ENCODE assay signal across 8 cellular contexts in genomic region chr19:4803736-4804695, GRCh38. TPM values are rescaled to one million over a fixed set of nuclear protein-coding genes. Genes with fewer than 3 reads are reported as not detected.
DNase-seq lines count a peak whose midpoint lies in the region; FAIRE-seq and TF ChIP-seq lines count a peak whose summit lies in the region.

No MANE protein-coding gene starts in this region.

- FAIRE-seq in RCC 7860 (lab: Jason Lieb, UNC): no peak

- H3K4me3 Mint-ChIP-seq in CD14-positive monocyte: no peak overlapping the region
- H3K4me3 Mint-ChIP-seq in progenitor cell of endocrine pancreas (ENCODE audit: low read depth): no peak overlapping the region

- POLR2A ChIA-PET in HEK293 (lab: Yijun Ruan, JAX): no interaction called here

- CTCF ChIA-PET in HEK293 (lab: Yijun Ruan, JAX): interaction anchor here (0.5 to 9.8 kb wide), 27 partner anchors 13 to 760 kb away, joined by 3 to 139 read pairs (median 4); partner anchors contain the start of genes DPP9 and FEM1A

- H3K36me3 ChIP-seq in HEK293 (ENCODE audit: control insufficient read depth in 2 of 2, insufficient read depth in 1 of 2, low read length in 2 of 2): no peaks in the 10 kb centered on the region

- H3K27me3 Mint-ChIP-seq in CD14-positive monocyte (ENCODE audit: low read depth in 3 of 3) (peaks cover 0 to 2% (median 1%) of the 10 kb centered on the region in 3 donors), progenitor cell of endocrine pancreas (no peaks in the 10 kb centered on the region)

- no peak overlapping the region for H3K4me3 ChIP-seq in HEK293 (ENCODE audit: low read depth, low read length)
- H3K4me3 ChIP-seq in foreskin fibroblast (ENCODE audit: low read depth in 1 of 2, low read length in 2 of 2): no peak overlapping the region

- no peak for DNase-seq in CD14-positive monocyte (ENCODE audit: low spot score)
- peak; percentile 20 for DNase-seq in RCC 7860 (ENCODE audit: low spot score)
- DNase-seq in activated T-cell treated with anti-CD3 and anti-CD28 coated beads, Interleukin-2, amount 50 U/mL, for 48 hours: peak; percentile 81 to 83
- DNase-seq in foreskin fibroblast: peak in 1 of 2 donors; percentile 62
- DNase-seq in progenitor cell of endocrine pancreas (ENCODE audit: low spot score, unreplicated experiment): peak; percentile 73
- DNase-seq in 8988T: no peak
- DNase-seq in ureter (ENCODE audit: low spot score): no peak

- no peaks in the 10 kb centered on the region for H3K9me3 ChIP-seq in HEK293 (ENCODE audit: control insufficient read depth, insufficient read depth, low read depth, low read length)

- peaks cover 0 to 3% of the 10 kb centered on the region in 2 donors for H3K36me3 Mint-ChIP-seq in CD14-positive monocyte
- H3K36me3 Mint-ChIP-seq in progenitor cell of endocrine pancreas (ENCODE audit: insufficient read depth): peaks cover 1% of the 10 kb centered on the region

- intact Hi-C loops in CD14-positive monocyte (cut with micrococcal nuclease): loop anchor here in 1 of 2 donors (10.0 kb wide), 2 partner anchors 161 to 221 kb away; partner anchors contain the start of gene KDM4B

- H3K9me3 Mint-ChIP-seq in CD14-positive monocyte: no peaks in the 10 kb centered on the region
- no peaks in the 10 kb centered on the region for H3K9me3 Mint-ChIP-seq in progenitor cell of endocrine pancreas (ENCODE audit: low read depth)

- no peak overlapping the region for H3K27ac ChIP-seq in HEK293 (ENCODE audit: extremely low read depth, low read depth, low read length)

- peak overlapping the region in 2 of 7 donors; percentile 8 to 60 for H3K27ac Mint-ChIP-seq in CD14-positive monocyte
- no peak overlapping the region for H3K27ac Mint-ChIP-seq in progenitor cell of endocrine pancreas

- TF ChIP-seq CTCF in CD14-positive monocyte (IDR thresholded peaks at IDR 0.05) (peak; percentile 83), HEK293 (tag by site-specific recombination; IDR thresholded peaks at IDR 0.05) (peak; percentile 96), foreskin fibroblast (IDR thresholded peaks at IDR 0.05; ENCODE audit: low read depth, low read length) (peak; percentile 85), progenitor cell of endocrine pancreas (IDR thresholded peaks at IDR 0.05; ENCODE audit: unreplicated experiment) (peak; percentile 85)

- H3K4me1 Mint-ChIP-seq in CD14-positive monocyte (peaks cover 29% of the 10 kb centered on the region), progenitor cell of endocrine pancreas (ENCODE audit: low read depth) (no peaks in the 10 kb centered on the region)

- no peaks in the 10 kb centered on the region for H3K4me1 ChIP-seq in HEK293 (ENCODE audit: control insufficient read depth, insufficient read depth, low read length)

TF ChIP-seq in HEK293, 187 proteins besides CTCF, POLR2A, EP300 and RAD21 (continues in another document):
- TF ChIP-seq SALL2 (tag by site-specific recombination; IDR thresholded peaks at IDR 0.05; ENCODE audit: borderline replicate concordance): no peak
- peak; percentile 25; the same call in 1 of the 2 replicates for TF ChIP-seq ZFHX2 (tag by site-specific recombination; conservative IDR thresholded peaks at IDR 0.05)
- TF ChIP-seq ZBTB49 (tag by site-specific recombination; IDR thresholded peaks at IDR 0.05; ENCODE audit: low read depth): no peak
- no peak for TF ChIP-seq PRDM4 (tag by site-specific recombination; IDR thresholded peaks at IDR 0.05)
- peak; percentile 11 for TF ChIP-seq ZBTB26 (tag by site-specific recombination; optimal IDR thresholded peaks at IDR 0.05)
- TF ChIP-seq ZBTB10 (tag by site-specific recombination; IDR thresholded peaks at IDR 0.05): peak; percentile 54; the same call in 1 of the 2 replicates
- 0 out of 2 replicates have a peak, but pooled peaks have one; percentile 26 for TF ChIP-seq ZEB2 (tag by site-specific recombination; IDR thresholded peaks at IDR 0.05)
- TF ChIP-seq PATZ1 (tag by site-specific recombination; IDR thresholded peaks at IDR 0.05): peak; percentile 48; the same call in 1 of the 2 replicates
- no peak for TF ChIP-seq ZNF391 (tag by site-specific recombination; IDR thresholded peaks at IDR 0.05; ENCODE audit: borderline replicate concordance, low read depth)

RNA-seq across cellular contexts. Expression of gene FEM1A, which starts 12.5 kb away (rescaled TPM):
- 1 to 10 TPM; 2.1 to 2.4 TPM for polyA plus RNA-seq in CD14-positive monocyte
- total RNA-seq in progenitor cell of endocrine pancreas: 12.5 and 13.0 TPM in 2 replicates
- 12.2 TPM for total RNA-seq in ureter

RNA-seq across cellular contexts. Expression of gene TICAM1, which starts 27.5 kb away (rescaled TPM):
- polyA plus RNA-seq in CD14-positive monocyte: 1 to 10 TPM; 5.9 to 9.2 TPM
- total RNA-seq in progenitor cell of endocrine pancreas (3.4 and 4.0 TPM in 2 replicates), ureter (13.1 TPM)

Comparison
In these comparisons a context has a peak if more than half of its experiments do, and no peak if none do; other contexts are left out.
1. DNase-seq: peak in RCC 7860 (single experiment), activated T-cell treated with anti-CD3 and anti-CD28 coated beads, Interleukin-2, amount 50 U/mL, for 48 hours (2 of 2) and progenitor cell of endocrine pancreas (single experiment); none in CD14-positive monocyte (single experiment), 8988T (single experiment) and ureter (single experiment).
2. Peak in every context shown above with its lines, with median percentiles within 50 percentile points of each other: CTCF ChIP-seq.